ENCODE assay signal across 1 cellular context in genomic region chr3:9204253-9205005, GRCh38.
TF ChIP-seq lines count a peak whose summit lies in the region.

No MANE protein-coding gene starts in this region.

TF ChIP-seq in HepG2, 621 proteins besides CTCF, POLR2A, EP300 and RAD21 (continued from another document and continues in another):
- TF ChIP-seq ZBED4 (CRISPR knock-in tag; IDR thresholded peaks at IDR 0.05; ENCODE audit: borderline replicate concordance) = no peak
- TF ChIP-seq, protein P1, sequence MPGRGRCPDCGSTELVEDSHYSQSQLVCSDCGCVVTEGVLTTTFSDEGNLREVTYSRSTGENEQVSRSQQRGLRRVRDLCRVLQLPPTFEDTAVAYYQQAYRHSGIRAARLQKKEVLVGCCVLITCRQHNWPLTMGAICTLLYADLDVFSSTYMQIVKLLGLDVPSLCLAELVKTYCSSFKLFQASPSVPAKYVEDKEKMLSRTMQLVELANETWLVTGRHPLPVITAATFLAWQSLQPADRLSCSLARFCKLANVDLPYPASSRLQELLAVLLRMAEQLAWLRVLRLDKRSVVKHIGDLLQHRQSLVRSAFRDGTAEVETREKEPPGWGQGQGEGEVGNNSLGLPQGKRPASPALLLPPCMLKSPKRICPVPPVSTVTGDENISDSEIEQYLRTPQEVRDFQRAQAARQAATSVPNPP (CRISPR knock-in tag; IDR thresholded peaks at IDR 0.05) = no peak
- peak; percentile 48; the same call in 1 of the 2 replicates for TF ChIP-seq KDM2A (CRISPR knock-in tag; IDR thresholded peaks at IDR 0.05; ENCODE audit: borderline replicate concordance, low read depth)
- TF ChIP-seq XRCC5 (optimal IDR thresholded peaks at IDR 0.05; ENCODE audit: low read length) = peak; percentile 52
- no peak for TF ChIP-seq ZNF567 (CRISPR knock-in tag; IDR thresholded peaks at IDR 0.05; ENCODE audit: borderline replicate concordance)
- 0 out of 2 replicates have a peak, but pooled peaks have one; percentile 35 for TF ChIP-seq SMYD3 (CRISPR knock-in tag; IDR thresholded peaks at IDR 0.05)
- TF ChIP-seq ZNF556 (CRISPR knock-in tag; IDR thresholded peaks at IDR 0.05; ENCODE audit: borderline replicate concordance) = peak; percentile 49; the same call in 1 of the 2 replicates
- TF ChIP-seq KDM3A (CRISPR knock-in tag; IDR thresholded peaks at IDR 0.05; ENCODE audit: low read depth) = no peak
- no peak for TF ChIP-seq ZNF33B (CRISPR knock-in tag; IDR thresholded peaks at IDR 0.05)
- no peak for TF ChIP-seq MATR3 (CRISPR knock-in tag; IDR thresholded peaks at IDR 0.05)
- no peak for TF ChIP-seq ZNF7 (CRISPR knock-in tag; IDR thresholded peaks at IDR 0.05)
- TF ChIP-seq NR2F6 (IDR thresholded peaks at IDR 0.05) = peak; percentile 49
- peak; percentile 88 for TF ChIP-seq NR2F6 (CRISPR knock-in tag; IDR thresholded peaks at IDR 0.05)
- TF ChIP-seq SRSF9 (IDR thresholded peaks at IDR 0.05; ENCODE audit: borderline replicate concordance, insufficient read depth, low read depth, low read length, poor library complexity, severe bottlenecking) = no peak
- TF ChIP-seq ZSCAN22 (CRISPR knock-in tag; IDR thresholded peaks at IDR 0.05) = no peak
- no peak for TF ChIP-seq MYPOP (CRISPR knock-in tag; IDR thresholded peaks at IDR 0.05)
- no peak for TF ChIP-seq ZFP41 (CRISPR knock-in tag; IDR thresholded peaks at IDR 0.05; ENCODE audit: borderline replicate concordance)
- no peak; the same call in 1 of the 2 replicates for TF ChIP-seq ZBTB38 (CRISPR knock-in tag; IDR thresholded peaks at IDR 0.05)
- TF ChIP-seq ZBTB1 (CRISPR knock-in tag; IDR thresholded peaks at IDR 0.05; ENCODE audit: borderline replicate concordance) = no peak
- no peak for TF ChIP-seq SRSF4 (IDR thresholded peaks at IDR 0.05; ENCODE audit: low read depth, low read length, poor library complexity, severe bottlenecking)
- TF ChIP-seq ZNF605 (CRISPR knock-in tag; IDR thresholded peaks at IDR 0.05) = no peak
- no peak for TF ChIP-seq SOX6 (IDR thresholded peaks at IDR 0.05)
- TF ChIP-seq SOX6 (CRISPR knock-in tag; IDR thresholded peaks at IDR 0.05) = peak; percentile 85
- no peak for TF ChIP-seq KLF16 (CRISPR knock-in tag; IDR thresholded peaks at IDR 0.05)
- no peak for TF ChIP-seq ZNF737 (CRISPR knock-in tag; IDR thresholded peaks at IDR 0.05; ENCODE audit: borderline replicate concordance)
- TF ChIP-seq ZNF674 (CRISPR knock-in tag; IDR thresholded peaks at IDR 0.05; ENCODE audit: low read depth) = no peak
- no peak for TF ChIP-seq MED8 (CRISPR knock-in tag; IDR thresholded peaks at IDR 0.05; ENCODE audit: insufficient replicate concordance)
- TF ChIP-seq, protein P2, sequence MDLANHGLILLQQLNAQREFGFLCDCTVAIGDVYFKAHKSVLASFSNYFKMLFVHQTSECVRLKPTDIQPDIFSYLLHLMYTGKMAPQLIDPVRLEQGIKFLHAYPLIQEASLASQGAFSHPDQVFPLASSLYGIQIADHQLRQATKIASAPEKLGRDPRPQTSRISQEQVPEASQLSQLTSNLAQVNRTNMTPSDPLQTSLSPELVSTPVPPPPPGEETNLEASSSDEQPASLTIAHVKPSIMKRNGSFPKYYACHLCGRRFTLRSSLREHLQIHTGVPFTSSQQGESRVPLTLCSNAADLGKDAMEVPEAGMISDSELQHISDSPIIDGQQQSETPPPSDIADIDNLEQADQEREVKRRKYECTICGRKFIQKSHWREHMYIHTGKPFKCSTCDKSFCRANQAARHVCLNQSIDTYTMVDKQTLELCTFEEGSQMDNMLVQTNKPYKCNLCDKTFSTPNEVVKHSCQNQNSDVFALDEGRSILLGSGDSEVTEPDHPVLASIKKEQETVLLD (CRISPR knock-in tag; IDR thresholded peaks at IDR 0.05; ENCODE audit: low read depth) = no peak
- no peak for TF ChIP-seq ZNF101 (CRISPR knock-in tag; IDR thresholded peaks at IDR 0.05; ENCODE audit: borderline replicate concordance, low read depth)
- no peak for TF ChIP-seq ZC3H4 (CRISPR knock-in tag; IDR thresholded peaks at IDR 0.05; ENCODE audit: borderline replicate concordance)
- peak; percentile 22; the same call in 1 of the 2 replicates for TF ChIP-seq THAP11 (CRISPR knock-in tag; IDR thresholded peaks at IDR 0.05)
- TF ChIP-seq JUN (CRISPR knock-in tag; IDR thresholded peaks at IDR 0.05) = no peak
- TF ChIP-seq ZNF790 (CRISPR knock-in tag; IDR thresholded peaks at IDR 0.05; ENCODE audit: borderline replicate concordance) = no peak
- TF ChIP-seq, protein P3, sequence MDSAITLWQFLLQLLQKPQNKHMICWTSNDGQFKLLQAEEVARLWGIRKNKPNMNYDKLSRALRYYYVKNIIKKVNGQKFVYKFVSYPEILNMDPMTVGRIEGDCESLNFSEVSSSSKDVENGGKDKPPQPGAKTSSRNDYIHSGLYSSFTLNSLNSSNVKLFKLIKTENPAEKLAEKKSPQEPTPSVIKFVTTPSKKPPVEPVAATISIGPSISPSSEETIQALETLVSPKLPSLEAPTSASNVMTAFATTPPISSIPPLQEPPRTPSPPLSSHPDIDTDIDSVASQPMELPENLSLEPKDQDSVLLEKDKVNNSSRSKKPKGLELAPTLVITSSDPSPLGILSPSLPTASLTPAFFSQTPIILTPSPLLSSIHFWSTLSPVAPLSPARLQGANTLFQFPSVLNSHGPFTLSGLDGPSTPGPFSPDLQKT (CRISPR knock-in tag; IDR thresholded peaks at IDR 0.05; ENCODE audit: borderline replicate concordance) = no peak
- TF ChIP-seq ATF7 (IDR thresholded peaks at IDR 0.05) = no peak
- TF ChIP-seq ATF7 (CRISPR knock-in tag; IDR thresholded peaks at IDR 0.05) = no peak
- 0 out of 2 replicates have a peak, but pooled peaks have one; percentile 39 for TF ChIP-seq ZNF263 (CRISPR knock-in tag; IDR thresholded peaks at IDR 0.05)
- TF ChIP-seq KLF6 (CRISPR knock-in tag; IDR thresholded peaks at IDR 0.05) = no peak
- TF ChIP-seq ZBTB14 (CRISPR knock-in tag; IDR thresholded peaks at IDR 0.05) = no peak
- no peak for TF ChIP-seq GMEB2 (CRISPR knock-in tag; IDR thresholded peaks at IDR 0.05; ENCODE audit: low read depth)
- TF ChIP-seq ZNF614 (CRISPR knock-in tag; IDR thresholded peaks at IDR 0.05; ENCODE audit: borderline replicate concordance) = peak; percentile 81; the same call in 1 of the 2 replicates
- TF ChIP-seq PITX1 (CRISPR knock-in tag; IDR thresholded peaks at IDR 0.05) = peak; percentile 55
- TF ChIP-seq TEAD3 (CRISPR knock-in tag; optimal IDR thresholded peaks at IDR 0.05; ENCODE audit: borderline replicate concordance) = peak; percentile 57
- TF ChIP-seq, protein P4, sequence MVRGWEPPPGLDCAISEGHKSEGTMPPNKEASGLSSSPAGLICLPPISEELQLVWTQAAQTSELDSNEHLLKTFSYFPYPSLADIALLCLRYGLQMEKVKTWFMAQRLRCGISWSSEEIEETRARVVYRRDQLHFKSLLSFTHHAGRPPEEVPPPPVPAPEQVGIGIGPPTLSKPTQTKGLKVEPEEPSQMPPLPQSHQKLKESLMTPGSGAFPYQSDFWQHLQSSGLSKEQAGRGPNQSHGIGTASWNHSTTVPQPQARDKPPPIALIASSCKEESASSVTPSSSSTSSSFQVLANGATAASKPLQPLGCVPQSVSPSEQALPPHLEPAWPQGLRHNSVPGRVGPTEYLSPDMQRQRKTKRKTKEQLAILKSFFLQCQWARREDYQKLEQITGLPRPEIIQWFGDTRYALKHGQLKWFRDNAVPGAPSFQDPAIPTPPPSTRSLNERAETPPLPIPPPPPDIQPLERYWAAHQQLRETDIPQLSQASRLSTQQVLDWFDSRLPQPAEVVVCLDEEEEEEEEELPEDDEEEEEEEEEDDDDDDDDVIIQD (CRISPR knock-in tag; IDR thresholded peaks at IDR 0.05; ENCODE audit: low read depth) = peak; percentile 69; the same call in 1 of the 2 replicates
- TF ChIP-seq ZNF34 (CRISPR knock-in tag; IDR thresholded peaks at IDR 0.05; ENCODE audit: borderline replicate concordance) = no peak
- no peak for TF ChIP-seq NFRKB (IDR thresholded peaks at IDR 0.05)
- TF ChIP-seq ETS1 (CRISPR knock-in tag; IDR thresholded peaks at IDR 0.05) = no peak
- TF ChIP-seq ZSCAN5A (CRISPR knock-in tag; IDR thresholded peaks at IDR 0.05; ENCODE audit: borderline replicate concordance) = peak; percentile 53; the same call in 1 of the 2 replicates
- peak; percentile 67; the same call in 1 of the 2 replicates for TF ChIP-seq FOXJ3 (CRISPR knock-in tag; IDR thresholded peaks at IDR 0.05; ENCODE audit: borderline replicate concordance)
- TF ChIP-seq ZNF788 (CRISPR knock-in tag; IDR thresholded peaks at IDR 0.05; ENCODE audit: borderline replicate concordance) = peak; percentile 55; the same call in 1 of the 2 replicates
- TF ChIP-seq ZNF33A (CRISPR knock-in tag; IDR thresholded peaks at IDR 0.05; ENCODE audit: borderline replicate concordance) = no peak
- no peak for TF ChIP-seq CCDC6 (CRISPR knock-in tag; IDR thresholded peaks at IDR 0.05)
- no peak; the same call in 1 of the 2 replicates for TF ChIP-seq NRL (CRISPR knock-in tag; IDR thresholded peaks at IDR 0.05; ENCODE audit: borderline replicate concordance)
